In the genomic region with DNA sequence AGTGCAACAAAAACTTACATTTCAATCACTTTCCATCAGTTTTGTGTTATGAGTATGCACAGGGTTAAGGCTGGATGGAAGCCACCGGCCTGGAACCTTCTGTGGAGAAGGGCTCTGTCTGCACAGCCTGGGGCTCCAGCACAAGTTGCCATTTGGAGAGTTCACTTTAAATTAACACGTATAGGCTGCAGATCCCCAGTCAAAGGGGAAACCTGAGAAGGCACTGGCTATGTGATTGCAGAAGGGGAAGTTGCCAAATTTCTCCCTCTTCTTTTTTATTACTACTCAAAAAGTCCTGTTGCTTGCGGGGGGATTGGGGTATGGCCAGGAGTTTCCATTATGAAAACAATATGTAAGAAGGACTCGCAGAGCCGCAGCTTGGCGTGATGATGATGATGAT, we compare ENCODE assay signal across 16 cellular contexts.
"Had no signal": no experiment of that assay in that cellular context is flagged by ENCODE, and none has a peak within 500 bp of the region (broad histone marks: within the 10 kb centered on the region; RNA-seq: fewer than 3 reads in every experiment).

No MANE protein-coding gene starts in this region.

- H3K36me3 ChIP-seq: esophagus muscularis mucosa, prostate gland, right atrium auricular region, stomach had no signal

- ATAC-seq: activated CD8-positive, alpha-beta T cell treated with anti-CD3 and anti-CD28 coated beads for 36 hours; activated T-helper 17 cell treated with anti-CD3 and anti-CD28 coated beads, Interleukin-2, amount 50 U/mL, for 72 hours; mucosa of descending colon had no signal

- DNase-seq: activated CD4-positive, alpha-beta T cell treated with anti-CD3 and anti-CD28 coated beads, Interleukin-2, amount 10 ng/mL, durations not matched to agents 24 days and 14 days; activated CD8-positive, alpha-beta T cell treated with anti-CD3 and anti-CD28 coated beads for 36 hours; activated naive CD4-positive, alpha-beta T cell; activated naive CD8-positive, alpha-beta T cell treated with anti-CD3 and anti-CD28 coated beads for 36 hours; activated T-cell treated with anti-CD3 and anti-CD28 coated beads, Interleukin-2, amount 50 U/mL, for 1 hour; amniotic stem cell; effector CD8-positive, alpha-beta T cell; mucosa of descending colon; naive B cell; stomach; T-helper 9 cell; trophoblast cell had no signal

- H3K27me3 ChIP-seq: esophagus muscularis mucosa, right atrium auricular region, stomach had no signal

- H3K27ac ChIP-seq: esophagus muscularis mucosa, prostate gland, right atrium auricular region, stomach had no signal

- H3K4me1 ChIP-seq: prostate gland, right atrium auricular region, stomach had no signal

- H3K9me3 ChIP-seq: esophagus muscularis mucosa, mucosa of descending colon, prostate gland, right atrium auricular region, stomach had no signal

- H3K4me3 ChIP-seq: esophagus muscularis mucosa, mucosa of descending colon, prostate gland, right atrium auricular region, stomach had no signal
